ENCODE assay signal across 1 cellular context in the genomic region with DNA sequence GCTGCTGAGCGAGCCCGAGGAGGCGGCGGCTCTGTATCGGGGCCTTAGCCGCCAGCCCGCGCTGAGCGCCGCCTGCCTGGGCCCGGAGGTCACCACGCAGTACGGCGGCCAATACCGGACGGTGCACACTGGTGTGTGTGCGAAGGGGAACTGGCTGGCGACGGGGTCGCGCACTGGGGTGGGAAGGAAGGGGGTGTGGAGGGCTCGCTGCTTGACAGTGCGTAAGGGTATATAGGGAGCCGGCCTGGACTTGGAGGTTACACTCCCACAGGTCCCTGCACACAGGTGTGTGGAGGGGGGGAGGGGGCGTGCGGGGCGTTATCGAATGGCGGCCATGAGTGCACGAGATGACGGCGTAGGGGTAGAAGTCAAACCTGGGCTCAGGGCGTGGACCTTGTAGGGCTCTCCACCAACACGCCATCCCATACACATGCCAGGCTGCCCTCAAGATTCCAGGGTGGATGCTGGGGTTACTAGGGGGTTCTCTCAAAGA.
A peak's percentile ranks its signal among the peaks of the same experiment; 100 is the strongest.
TF ChIP-seq lines count a peak whose summit lies in the region.

No MANE protein-coding gene starts in this region.

TF ChIP-seq in HEK293, 187 proteins besides CTCF, POLR2A, EP300 and RAD21 (continued from another document):
- TF ChIP-seq, protein P1, sequence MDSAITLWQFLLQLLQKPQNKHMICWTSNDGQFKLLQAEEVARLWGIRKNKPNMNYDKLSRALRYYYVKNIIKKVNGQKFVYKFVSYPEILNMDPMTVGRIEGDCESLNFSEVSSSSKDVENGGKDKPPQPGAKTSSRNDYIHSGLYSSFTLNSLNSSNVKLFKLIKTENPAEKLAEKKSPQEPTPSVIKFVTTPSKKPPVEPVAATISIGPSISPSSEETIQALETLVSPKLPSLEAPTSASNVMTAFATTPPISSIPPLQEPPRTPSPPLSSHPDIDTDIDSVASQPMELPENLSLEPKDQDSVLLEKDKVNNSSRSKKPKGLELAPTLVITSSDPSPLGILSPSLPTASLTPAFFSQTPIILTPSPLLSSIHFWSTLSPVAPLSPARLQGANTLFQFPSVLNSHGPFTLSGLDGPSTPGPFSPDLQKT (IDR thresholded peaks at IDR 0.05; ENCODE audit: borderline replicate concordance, low read depth, low read length), result peak; percentile 30; the same call in 1 of the 2 replicates
- no peak for TF ChIP-seq ZNF585B (tag by site-specific recombination; IDR thresholded peaks at IDR 0.05)
- TF ChIP-seq MYNN (tag by site-specific recombination; IDR thresholded peaks at IDR 0.05; ENCODE audit: borderline replicate concordance), result no peak
- peak; percentile 35 for TF ChIP-seq ZFHX2 (tag by site-specific recombination; conservative IDR thresholded peaks at IDR 0.05)
